ENCODE assay signal across 23 cellular contexts in genomic region chr9:27248702-27249101, GRCh38. TPM values are rescaled to one million over a fixed set of nuclear protein-coding genes. Genes with fewer than 3 reads are reported as not detected.
"Had no signal": no experiment of that assay in that cellular context is flagged by ENCODE, and none has a peak within 500 bp of the region (broad histone marks: within the 10 kb centered on the region; RNA-seq: fewer than 3 reads in every experiment).

No MANE protein-coding gene starts in this region.

- FAIRE-seq: astrocyte, colon, kidney had no signal

- DNase-seq: activated CD4-positive, alpha-beta T cell treated with anti-CD3 and anti-CD28 coated beads, Interleukin-2, amount 10 ng/mL, durations not matched to agents 7 days and 5 days; activated CD8-positive, alpha-beta memory T cell treated with anti-CD3 and anti-CD28 coated beads, Interleukin-2, amount 50 U/mL, for 4 hours; activated effector memory CD4-positive, alpha-beta T cell treated with anti-CD3 and anti-CD28 coated beads, Interleukin-2, amount 50 U/mL, for 16 hours; activated naive CD4-positive, alpha-beta T cell treated with anti-CD3 and anti-CD28 coated beads, Interleukin-2, amount 50 U/mL, for 16 hours; activated T-cell treated with anti-CD3 and anti-CD28 coated beads, Interleukin-2, amount 50 U/mL, for 48 hours; dorsolateral prefrontal cortex; gastrocnemius medialis; head of caudate nucleus; kidney; occipital lobe; retina; stimulated activated CD8-positive, alpha-beta memory T cell treated with anti-CD3 and anti-CD28 coated beads, Interleukin-4, amount 100 ng/mL, for 48 hours; stimulated activated naive CD4-positive, alpha-beta T cell; upper lobe of right lung had no signal

- H3K27ac ChIP-seq: cardiac muscle cell, dorsolateral prefrontal cortex, gastrocnemius medialis, upper lobe of right lung had no signal

- H3K4me1 ChIP-seq: gastrocnemius medialis, upper lobe of right lung had no signal

- H3K36me3 ChIP-seq: cardiac muscle cell, gastrocnemius medialis, upper lobe of right lung had no signal

- ATAC-seq: activated CD4-positive, CD25-positive, alpha-beta regulatory T cell treated with anti-CD3 and anti-CD28 coated beads, Interleukin-2, amount 50 U/mL, for 24 hours; gastrocnemius medialis; left lobe of liver; upper lobe of right lung had no signal

- H3K9me3 ChIP-seq: gastrocnemius medialis, upper lobe of right lung had no signal

- H3K4me3 ChIP-seq: cardiac muscle cell, dorsolateral prefrontal cortex, gastrocnemius medialis, upper lobe of right lung had no signal

- H3K27me3 ChIP-seq: cardiac muscle cell, dorsolateral prefrontal cortex, gastrocnemius medialis, upper lobe of right lung had no signal

RNA-seq across cellular contexts. Expression of gene EQTN, which starts 48.2 kb away (rescaled TPM):
- total RNA-seq: activated CD4-positive, alpha-beta T cell treated with anti-CD3 and anti-CD28 coated beads, Interleukin-2, amount 10 ng/mL, durations not matched to agents 7 days and 5 days; astrocyte; cardiac muscle cell; left lobe of liver; mononuclear cell; posterior vena cava; upper lobe of right lung had no signal
- polyA plus RNA-seq: adipose tissue, cardiac muscle cell, neural cell had no signal
